In genomic region chr15:71011503-71012155, GRCh38 we compare ENCODE assay signal across 9 cellular contexts.
DNase-seq lines count a peak whose midpoint lies in the region; ATAC-seq and TF ChIP-seq lines count a peak whose summit lies in the region.
"Had no signal": no experiment of that assay in that cellular context is flagged by ENCODE, and none has a peak within 500 bp of the region (broad histone marks: within the 10 kb centered on the region; RNA-seq: fewer than 3 reads in every experiment).

No MANE protein-coding gene starts in this region.

- H3K27me3 Mint-ChIP-seq in progenitor cell of endocrine pancreas, result no peaks in the 10 kb centered on the region
- H3K27me3 Mint-ChIP-seq: dendritic cell treated with granulocyte-macrophage colony-stimulating factor and Interleukin-4, amounts not matched to agents 40 ng/mL and 50 ng/mL, for 4 days had no signal

- no peak overlapping the region for H3K4me2 ChIP-seq in OCI-LY3 (ENCODE audit: low read length)

- H3K9me3 Mint-ChIP-seq in progenitor cell of endocrine pancreas (ENCODE audit: low read depth), result no peaks in the 10 kb centered on the region
- H3K9me3 Mint-ChIP-seq: dendritic cell treated with granulocyte-macrophage colony-stimulating factor and Interleukin-4, amounts not matched to agents 40 ng/mL and 50 ng/mL, for 4 days had no signal

- no peaks in the 10 kb centered on the region for H3K4me1 Mint-ChIP-seq in progenitor cell of endocrine pancreas (ENCODE audit: low read depth)

- H3K4me3 ChIP-seq in OCI-LY3 (ENCODE audit: low read length), result no peak overlapping the region

- ATAC-seq in HG03097 (IDR thresholded peaks at IDR 0.05; ENCODE audit: low FRiP score, unreplicated experiment), result no peak

- no peak overlapping the region for H3K27ac ChIP-seq in OCI-LY3 (ENCODE audit: low read length)

- H3K36me3 ChIP-seq in OCI-LY3 (replicated peaks; ENCODE audit: low read depth, low read length), result no peaks in the 10 kb centered on the region

- no peak overlapping the region for H3K27ac Mint-ChIP-seq in progenitor cell of endocrine pancreas
- H3K27ac Mint-ChIP-seq: dendritic cell treated with granulocyte-macrophage colony-stimulating factor and Interleukin-4, amounts not matched to agents 40 ng/mL and 50 ng/mL, for 4 days had no signal

- DNase-seq in SKM-1 treated with dmso at 0.1 percent for 144 hours (lab: John Stamatoyannopoulos, UW; ENCODE audit: unreplicated experiment) (peak; percentile 12), SKM-1 (lab: John Stamatoyannopoulos, UW; ENCODE audit: unreplicated experiment) (no peak), fibroblast of gingiva (ENCODE audit: low read depth) (peak; percentile 44), progenitor cell of endocrine pancreas (ENCODE audit: low spot score, unreplicated experiment) (no peak), inferior parietal cortex (ENCODE audit: extremely low spot score) (no peak), NCI-H2196 (lab: John Stamatoyannopoulos, UW; ENCODE audit: unreplicated experiment) (no peak)

- no peak overlapping the region for H2AFZ ChIP-seq in OCI-LY3 (ENCODE audit: low read depth, low read length)

- no peaks in the 10 kb centered on the region for H3K36me3 Mint-ChIP-seq in progenitor cell of endocrine pancreas (ENCODE audit: insufficient read depth)

- no peaks in the 10 kb centered on the region for H3K9me3 ChIP-seq in OCI-LY3 (ENCODE audit: insufficient read depth, low read length)

- no peak overlapping the region for H3K9ac ChIP-seq in OCI-LY3 (ENCODE audit: low read length)

- no peaks in the 10 kb centered on the region for H3K79me2 ChIP-seq in OCI-LY3 (ENCODE audit: low read length)

- no peaks in the 10 kb centered on the region for H4K20me1 ChIP-seq in OCI-LY3 (ENCODE audit: insufficient read depth, low read length)

- no peak overlapping the region for H3K4me3 Mint-ChIP-seq in progenitor cell of endocrine pancreas (ENCODE audit: low read depth)
- H3K4me3 Mint-ChIP-seq: dendritic cell treated with granulocyte-macrophage colony-stimulating factor and Interleukin-4, amounts not matched to agents 40 ng/mL and 50 ng/mL, for 4 days had no signal

- H3K27me3 ChIP-seq in OCI-LY3 (ENCODE audit: low read depth, low read length), result peaks cover 16% of the 10 kb centered on the region; the same call in 1 of the 2 replicates

- TF ChIP-seq CTCF in OCI-LY3 (IDR thresholded peaks at IDR 0.05; ENCODE audit: low read depth, low read length) (peak; percentile 93), progenitor cell of endocrine pancreas (IDR thresholded peaks at IDR 0.05; ENCODE audit: unreplicated experiment) (peak; percentile 77)

- peaks cover 18% of the 10 kb centered on the region for H3K4me1 ChIP-seq in OCI-LY3 (ENCODE audit: low read length)

Comparison
In these comparisons a context has a peak if more than half of its experiments do, and no peak if none do; other contexts are left out.
1. DNase-seq: peak in SKM-1 treated with dmso at 0.1 percent for 144 hours (single experiment) and fibroblast of gingiva (single experiment); none in SKM-1 (single experiment), progenitor cell of endocrine pancreas (single experiment), inferior parietal cortex (single experiment) and NCI-H2196 (single experiment).